In the genomic region with DNA sequence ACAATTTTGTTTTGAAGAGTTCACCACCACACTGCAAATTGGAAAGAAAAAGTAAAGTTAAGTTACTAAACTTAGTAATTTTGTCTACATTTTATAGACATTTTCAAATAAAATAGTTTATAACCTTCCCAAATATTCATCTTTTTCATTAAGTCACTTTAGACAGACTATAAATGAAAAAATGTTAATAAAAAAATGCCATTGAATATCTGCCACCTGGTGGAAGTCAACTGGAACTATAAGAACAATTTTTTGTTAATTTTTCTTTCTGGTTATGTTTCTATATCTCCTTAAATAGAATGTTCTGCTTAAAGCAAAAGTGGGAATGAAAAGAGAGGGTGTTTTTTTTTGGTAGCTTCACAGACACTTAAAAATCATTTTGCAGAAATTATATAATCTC, we compare ENCODE assay signal across 1 cellular context.
TF ChIP-seq lines count a peak whose summit lies in the region.

No MANE protein-coding gene starts in this region.

TF ChIP-seq in GM23338, 12 proteins besides CTCF, POLR2A, EP300 and RAD21 (continued from another document):
- TF ChIP-seq, protein P1, sequence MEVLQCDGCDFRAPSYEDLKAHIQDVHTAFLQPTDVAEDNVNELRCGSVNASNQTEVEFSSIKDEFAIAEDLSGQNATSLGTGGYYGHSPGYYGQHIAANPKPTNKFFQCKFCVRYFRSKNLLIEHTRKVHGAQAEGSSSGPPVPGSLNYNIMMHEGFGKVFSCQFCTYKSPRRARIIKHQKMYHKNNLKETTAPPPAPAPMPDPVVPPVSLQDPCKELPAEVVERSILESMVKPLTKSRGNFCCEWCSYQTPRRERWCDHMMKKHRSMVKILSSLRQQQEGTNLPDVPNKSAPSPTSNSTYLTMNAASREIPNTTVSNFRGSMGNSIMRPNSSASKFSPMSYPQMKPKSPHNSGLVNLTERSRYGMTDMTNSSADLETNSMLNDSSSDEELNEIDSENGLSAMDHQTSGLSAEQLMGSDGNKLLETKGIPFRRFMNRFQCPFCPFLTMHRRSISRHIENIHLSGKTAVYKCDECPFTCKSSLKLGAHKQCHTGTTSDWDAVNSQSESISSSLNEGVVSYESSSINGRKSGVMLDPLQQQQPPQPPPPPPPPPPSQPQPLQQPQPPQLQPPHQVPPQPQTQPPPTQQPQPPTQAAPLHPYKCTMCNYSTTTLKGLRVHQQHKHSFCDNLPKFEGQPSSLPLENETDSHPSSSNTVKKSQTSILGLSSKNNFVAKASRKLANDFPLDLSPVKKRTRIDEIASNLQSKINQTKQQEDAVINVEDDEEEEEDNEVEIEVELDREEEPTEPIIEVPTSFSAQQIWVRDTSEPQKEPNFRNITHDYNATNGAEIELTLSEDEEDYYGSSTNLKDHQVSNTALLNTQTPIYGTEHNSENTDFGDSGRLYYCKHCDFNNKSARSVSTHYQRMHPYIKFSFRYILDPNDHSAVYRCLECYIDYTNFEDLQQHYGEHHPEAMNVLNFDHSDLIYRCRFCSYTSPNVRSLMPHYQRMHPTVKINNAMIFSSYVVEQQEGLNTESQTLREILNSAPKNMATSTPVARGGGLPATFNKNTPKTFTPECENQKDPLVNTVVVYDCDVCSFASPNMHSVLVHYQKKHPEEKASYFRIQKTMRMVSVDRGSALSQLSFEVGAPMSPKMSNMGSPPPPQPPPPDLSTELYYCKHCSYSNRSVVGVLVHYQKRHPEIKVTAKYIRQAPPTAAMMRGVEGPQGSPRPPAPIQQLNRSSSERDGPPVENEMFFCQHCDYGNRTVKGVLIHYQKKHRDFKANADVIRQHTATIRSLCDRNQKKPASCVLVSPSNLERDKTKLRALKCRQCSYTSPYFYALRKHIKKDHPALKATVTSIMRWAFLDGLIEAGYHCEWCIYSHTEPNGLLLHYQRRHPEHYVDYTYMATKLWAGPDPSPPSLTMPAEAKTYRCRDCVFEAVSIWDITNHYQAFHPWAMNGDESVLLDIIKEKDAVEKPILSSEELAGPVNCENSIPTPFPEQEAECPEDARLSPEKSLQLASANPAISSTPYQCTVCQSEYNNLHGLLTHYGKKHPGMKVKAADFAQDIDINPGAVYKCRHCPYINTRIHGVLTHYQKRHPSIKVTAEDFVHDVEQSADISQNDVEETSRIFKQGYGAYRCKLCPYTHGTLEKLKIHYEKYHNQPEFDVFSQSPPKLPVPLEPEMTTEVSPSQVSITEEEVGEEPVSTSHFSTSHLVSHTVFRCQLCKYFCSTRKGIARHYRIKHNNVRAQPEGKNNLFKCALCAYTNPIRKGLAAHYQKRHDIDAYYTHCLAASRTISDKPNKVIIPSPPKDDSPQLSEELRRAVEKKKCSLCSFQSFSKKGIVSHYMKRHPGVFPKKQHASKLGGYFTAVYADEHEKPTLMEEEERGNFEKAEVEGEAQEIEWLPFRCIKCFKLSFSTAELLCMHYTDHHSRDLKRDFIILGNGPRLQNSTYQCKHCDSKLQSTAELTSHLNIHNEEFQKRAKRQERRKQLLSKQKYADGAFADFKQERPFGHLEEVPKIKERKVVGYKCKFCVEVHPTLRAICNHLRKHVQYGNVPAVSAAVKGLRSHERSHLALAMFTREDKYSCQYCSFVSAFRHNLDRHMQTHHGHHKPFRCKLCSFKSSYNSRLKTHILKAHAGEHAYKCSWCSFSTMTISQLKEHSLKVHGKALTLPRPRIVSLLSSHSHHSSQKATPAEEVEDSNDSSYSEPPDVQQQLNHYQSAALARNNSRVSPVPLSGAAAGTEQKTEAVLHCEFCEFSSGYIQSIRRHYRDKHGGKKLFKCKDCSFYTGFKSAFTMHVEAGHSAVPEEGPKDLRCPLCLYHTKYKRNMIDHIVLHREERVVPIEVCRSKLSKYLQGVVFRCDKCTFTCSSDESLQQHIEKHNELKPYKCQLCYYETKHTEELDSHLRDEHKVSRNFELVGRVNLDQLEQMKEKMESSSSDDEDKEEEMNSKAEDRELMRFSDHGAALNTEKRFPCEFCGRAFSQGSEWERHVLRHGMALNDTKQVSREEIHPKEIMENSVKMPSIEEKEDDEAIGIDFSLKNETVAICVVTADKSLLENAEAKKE (CRISPR knock-in tag; IDR thresholded peaks at IDR 0.05): no peak
- no peak for TF ChIP-seq JUNB (IDR thresholded peaks at IDR 0.05; ENCODE audit: unreplicated experiment)
- TF ChIP-seq ZNF331 (CRISPR knock-in tag; IDR thresholded peaks at IDR 0.05; ENCODE audit: low read depth): no peak
- TF ChIP-seq EZH2 (IDR thresholded peaks at IDR 0.05; ENCODE audit: low read depth, unreplicated experiment): no peak
- TF ChIP-seq, protein P2, sequence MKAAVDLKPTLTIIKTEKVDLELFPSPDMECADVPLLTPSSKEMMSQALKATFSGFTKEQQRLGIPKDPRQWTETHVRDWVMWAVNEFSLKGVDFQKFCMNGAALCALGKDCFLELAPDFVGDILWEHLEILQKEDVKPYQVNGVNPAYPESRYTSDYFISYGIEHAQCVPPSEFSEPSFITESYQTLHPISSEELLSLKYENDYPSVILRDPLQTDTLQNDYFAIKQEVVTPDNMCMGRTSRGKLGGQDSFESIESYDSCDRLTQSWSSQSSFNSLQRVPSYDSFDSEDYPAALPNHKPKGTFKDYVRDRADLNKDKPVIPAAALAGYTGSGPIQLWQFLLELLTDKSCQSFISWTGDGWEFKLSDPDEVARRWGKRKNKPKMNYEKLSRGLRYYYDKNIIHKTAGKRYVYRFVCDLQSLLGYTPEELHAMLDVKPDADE (IDR thresholded peaks at IDR 0.05): no peak
- TF ChIP-seq POLR2AphosphoS5 (IDR thresholded peaks at IDR 0.05; ENCODE audit: low read depth): no peak
- TF ChIP-seq STAT1 (IDR thresholded peaks at IDR 0.05; ENCODE audit: unreplicated experiment): no peak
- no peak for TF ChIP-seq NANOG (IDR thresholded peaks at IDR 0.05; ENCODE audit: borderline replicate concordance)
- no peak for TF ChIP-seq EZH2phosphoT487 (IDR thresholded peaks at IDR 0.05; ENCODE audit: unreplicated experiment)
- TF ChIP-seq ZNF114 (CRISPR knock-in tag; IDR thresholded peaks at IDR 0.05): no peak
- TF ChIP-seq CREB1 (CRISPR knock-in tag; IDR thresholded peaks at IDR 0.05; ENCODE audit: low read depth): no peak
